In genomic region chr1:45491464-45492260, GRCh38 we compare ENCODE assay signal across 10 cellular contexts. TPM values are rescaled to one million over a fixed set of nuclear protein-coding genes. Genes with fewer than 3 reads are reported as not detected.
A peak's percentile ranks its signal among the peaks of the same experiment; 100 is the strongest.
DNase-seq lines count a peak whose midpoint lies in the region; ATAC-seq and TF ChIP-seq lines count a peak whose summit lies in the region.
"Had no signal": no experiment of that assay in that cellular context is flagged by ENCODE, and none has a peak within 500 bp of the region (broad histone marks: within the 10 kb centered on the region; RNA-seq: fewer than 3 reads in every experiment).

No MANE protein-coding gene starts in this region.

- H3K79me2 ChIP-seq in Karpas-422 (ENCODE audit: low read length) = no peaks in the 10 kb centered on the region

- H3K36me3 Mint-ChIP-seq in endodermal cell (ENCODE audit: low read depth) = peaks cover 7% of the 10 kb centered on the region
- no peaks in the 10 kb centered on the region for H3K36me3 Mint-ChIP-seq in stimulated activated effector memory CD8-positive, alpha-beta T cell treated with anti-CD3 and anti-CD28 coated beads, Interleukin-12 subunit alpha, Interleukin-12 subunit beta, amount 100 ng/mL, for 72 hours
- H3K36me3 Mint-ChIP-seq: natural killer cell had no signal

- H3K9me2 ChIP-seq in Karpas-422 (replicated peaks; ENCODE audit: insufficient read depth, low read length) = no peaks in the 10 kb centered on the region

- H3K27ac Mint-ChIP-seq in endodermal cell = no peak overlapping the region
- no peak overlapping the region for H3K27ac Mint-ChIP-seq in stimulated activated effector memory CD8-positive, alpha-beta T cell treated with anti-CD3 and anti-CD28 coated beads, Interleukin-12 subunit alpha, Interleukin-12 subunit beta, amount 100 ng/mL, for 72 hours
- H3K27ac Mint-ChIP-seq: activated CD8-positive, alpha-beta memory T cell treated with anti-CD3 and anti-CD28 coated beads, Interleukin-2, amount 10 ng/mL, durations not matched to agents 7 days and 5 days had no signal

- peaks cover 4% of the 10 kb centered on the region for H3K27me3 Mint-ChIP-seq in endodermal cell (ENCODE audit: insufficient read depth)

- peak overlapping the region; percentile 40 for H3K9ac ChIP-seq in Karpas-422 (ENCODE audit: low read length)
- H3K9ac ChIP-seq in endodermal cell (ENCODE audit: extremely low read depth, low read length, poor library complexity, severe bottlenecking) = no peak overlapping the region

- no peaks in the 10 kb centered on the region for H4K20me1 ChIP-seq in Karpas-422 (ENCODE audit: insufficient read depth, low read depth, low read length)

- H3K9me3 ChIP-seq in Karpas-422 (ENCODE audit: low read length) = no peaks in the 10 kb centered on the region
- no peaks in the 10 kb centered on the region for H3K9me3 ChIP-seq in endodermal cell (ENCODE audit: control insufficient read depth, low read length)
- H3K9me3 ChIP-seq in neutrophil = no peaks in the 10 kb centered on the region

- DNase-seq in AG09309 (ENCODE audit: low read depth) = no peak
- DNase-seq in Karpas-422 = no peak
- no peak for DNase-seq in endodermal cell
- no peak for DNase-seq in NCI-H1105 (lab: John Stamatoyannopoulos, UW)
- DNase-seq in mucosa of gallbladder (ENCODE audit: low spot score) = no peak
- DNase-seq in stimulated activated effector memory CD8-positive, alpha-beta T cell treated with anti-CD3 and anti-CD28 coated beads, Interleukin-12 subunit alpha, Interleukin-12 subunit beta, amount 100 ng/mL, for 72 hours (ENCODE audit: low spot score in 2 of 2) = no peak

- no peaks in the 10 kb centered on the region for H3K36me3 ChIP-seq in Karpas-422 (ENCODE audit: insufficient read depth, low read length)
- no peaks in the 10 kb centered on the region for H3K36me3 ChIP-seq in endodermal cell (ENCODE audit: control insufficient read depth, insufficient read depth, low read length)
- no peaks in the 10 kb centered on the region for H3K36me3 ChIP-seq in neutrophil

- H3K27me3 ChIP-seq in Karpas-422 (ENCODE audit: low read length) = no peaks in the 10 kb centered on the region
- H3K27me3 ChIP-seq in endodermal cell (ENCODE audit: control insufficient read depth, insufficient read depth, low read length, poor library complexity, severe bottlenecking) = peaks cover 7% of the 10 kb centered on the region
- no peaks in the 10 kb centered on the region for H3K27me3 ChIP-seq in neutrophil

- ATAC-seq in stimulated activated effector memory CD8-positive, alpha-beta T cell treated with anti-CD3 and anti-CD28 coated beads, Interleukin-12 subunit alpha, Interleukin-12 subunit beta, amount 100 ng/mL, for 72 hours = no peak
- ATAC-seq in GM18502 (IDR thresholded peaks at IDR 0.05; ENCODE audit: poor library complexity, unreplicated experiment) = no peak

- peaks cover 6% of the 10 kb centered on the region for H3K4me1 Mint-ChIP-seq in endodermal cell
- no peaks in the 10 kb centered on the region for H3K4me1 Mint-ChIP-seq in stimulated activated effector memory CD8-positive, alpha-beta T cell treated with anti-CD3 and anti-CD28 coated beads, Interleukin-12 subunit alpha, Interleukin-12 subunit beta, amount 100 ng/mL, for 72 hours

- no peak overlapping the region for H3K4me3 Mint-ChIP-seq in endodermal cell
- H3K4me3 Mint-ChIP-seq in stimulated activated effector memory CD8-positive, alpha-beta T cell treated with anti-CD3 and anti-CD28 coated beads, Interleukin-12 subunit alpha, Interleukin-12 subunit beta, amount 100 ng/mL, for 72 hours = no peak overlapping the region
- H3K4me3 Mint-ChIP-seq: activated CD8-positive, alpha-beta memory T cell treated with anti-CD3 and anti-CD28 coated beads, Interleukin-2, amount 10 ng/mL, durations not matched to agents 7 days and 5 days; natural killer cell had no signal

- H3K9me3 Mint-ChIP-seq in endodermal cell = peaks cover 7% of the 10 kb centered on the region
- no peaks in the 10 kb centered on the region for H3K9me3 Mint-ChIP-seq in stimulated activated effector memory CD8-positive, alpha-beta T cell treated with anti-CD3 and anti-CD28 coated beads, Interleukin-12 subunit alpha, Interleukin-12 subunit beta, amount 100 ng/mL, for 72 hours
- H3K9me3 Mint-ChIP-seq: natural killer cell had no signal

- H3K4me3 ChIP-seq in AG09309 (ENCODE audit: control insufficient read depth, low read depth, low read length) = peak overlapping the region; percentile 73
- peak overlapping the region; percentile 59 for H3K4me3 ChIP-seq in Karpas-422 (ENCODE audit: low read length)
- H3K4me3 ChIP-seq in endodermal cell (ENCODE audit: low read length) = peak overlapping the region; percentile 76
- H3K4me3 ChIP-seq in neutrophil (ENCODE audit: low read depth in 1 of 2, low read length in 1 of 2) = peak overlapping the region; percentile 87 to 92

- peak overlapping the region; percentile 59; the same call in 1 of the 2 replicates for H2AFZ ChIP-seq in Karpas-422 (ENCODE audit: low read length)

- no peak overlapping the region for H3K27ac ChIP-seq in Karpas-422 (ENCODE audit: low read length)
- no peak overlapping the region for H3K27ac ChIP-seq in endodermal cell (ENCODE audit: low read depth, low read length)
- peak overlapping the region; percentile 89 for H3K27ac ChIP-seq in neutrophil

- TF ChIP-seq CTCF in AG09309 (IDR thresholded peaks at IDR 0.05; ENCODE audit: control insufficient read depth, insufficient read depth, low read depth, low read length, missing control alignments) (no peak), endodermal cell (conservative IDR thresholded peaks at IDR 0.05) (no peak), neutrophil (IDR thresholded peaks at IDR 0.05) (no peak)

- H3K4me1 ChIP-seq in Karpas-422 (ENCODE audit: low read length) (peaks cover 19% of the 10 kb centered on the region), endodermal cell (ENCODE audit: control insufficient read depth, insufficient read depth, low read length) (no peaks in the 10 kb centered on the region), neutrophil (ENCODE audit: control insufficient read depth in 1 of 2, insufficient read depth in 1 of 2, low read depth in 1 of 2, low read length in 1 of 2) (peaks cover 29 to 30% of the 10 kb centered on the region in 2 experiments)

- WGBS in endodermal cell (ENCODE audit: insufficient coverage in 1 of 2, insufficient read length in 1 of 2), 2 experiments = 60 to 61% methylated on average over 19 of the region's 19 CpGs

- peak overlapping the region; percentile 92 for H3K4me2 ChIP-seq in Karpas-422 (ENCODE audit: low read depth, low read length, poor library complexity, severe bottlenecking)

RNA-seq across cellular contexts. Expression of gene TESK2, which starts 0.7 kb away (rescaled TPM):
- total RNA-seq in Karpas-422 (2014; rRNA removed; shearing (Covaris generic); ENCODE audit: low replicate concordance) = 1.3 and 1.5 TPM in 2 replicates
- total RNA-seq in endodermal cell = 10 to 100 TPM in 1 of 2 donors, 1 to 10 TPM in 1; 9.7 to 10.3 TPM
- polyA plus RNA-seq in endodermal cell (2013, experiment 1 of 2) = 3.1 TPM
- polyA plus RNA-seq in endodermal cell (2013, experiment 2 of 2) = 2.9 TPM
- total RNA-seq in mucosa of gallbladder = 6.0 TPM

RNA-seq across cellular contexts. Expression of gene CCDC163, which starts 8.2 kb away (rescaled TPM):
- total RNA-seq in Karpas-422 (2014; rRNA removed; shearing (Covaris generic); ENCODE audit: low replicate concordance) = 5.8 and 9.0 TPM in 2 replicates
- 1 to 10 TPM; 2.8 to 8.3 TPM for total RNA-seq in endodermal cell
- 2.7 TPM for polyA plus RNA-seq in endodermal cell (2013, experiment 1 of 2)
- polyA plus RNA-seq in endodermal cell (2013, experiment 2 of 2) = 2.3 TPM
- total RNA-seq in mucosa of gallbladder = 0.89 TPM

RNA-seq across cellular contexts. Expression of gene MMACHC, which starts 8.4 kb away (rescaled TPM):
- 5.5 and 13.8 TPM in 2 replicates for total RNA-seq in Karpas-422 (2014; rRNA removed; shearing (Covaris generic); ENCODE audit: low replicate concordance)
- 1 to 10 TPM; 7.1 to 7.7 TPM for total RNA-seq in endodermal cell
- polyA plus RNA-seq in endodermal cell (2013, experiment 1 of 2) = 7.2 TPM
- polyA plus RNA-seq in endodermal cell (2013, experiment 2 of 2) = 6.1 TPM
- total RNA-seq in mucosa of gallbladder = 7.5 TPM

RNA-seq across cellular contexts. Expression of gene PRDX1, which starts 30.0 kb away (rescaled TPM):
- 289 and 397 TPM in 2 replicates for total RNA-seq in Karpas-422 (2014; rRNA removed; shearing (Covaris generic); ENCODE audit: low replicate concordance)
- total RNA-seq in endodermal cell (100 to 1,000 TPM; 872 to 949 TPM), mucosa of gallbladder (435 TPM)
- polyA plus RNA-seq in endodermal cell (2013, experiment 1 of 2) = 677 TPM
- polyA plus RNA-seq in endodermal cell (2013, experiment 2 of 2) = 633 TPM

RNA-seq across cellular contexts. Expression of gene AKR1A1, which starts 59.0 kb away (rescaled TPM):
- total RNA-seq in Karpas-422 (2014; rRNA removed; shearing (Covaris generic); ENCODE audit: low replicate concordance) = 79.0 and 120 TPM in 2 replicates
- total RNA-seq in endodermal cell = 100 to 1,000 TPM; 200 to 239 TPM
- 176 TPM for polyA plus RNA-seq in endodermal cell (2013, experiment 1 of 2)
- polyA plus RNA-seq in endodermal cell (2013, experiment 2 of 2) = 157 TPM
- total RNA-seq in mucosa of gallbladder = 175 TPM
